Comparison of ENCODE assay signal across 1 cellular context in the genomic region with DNA sequence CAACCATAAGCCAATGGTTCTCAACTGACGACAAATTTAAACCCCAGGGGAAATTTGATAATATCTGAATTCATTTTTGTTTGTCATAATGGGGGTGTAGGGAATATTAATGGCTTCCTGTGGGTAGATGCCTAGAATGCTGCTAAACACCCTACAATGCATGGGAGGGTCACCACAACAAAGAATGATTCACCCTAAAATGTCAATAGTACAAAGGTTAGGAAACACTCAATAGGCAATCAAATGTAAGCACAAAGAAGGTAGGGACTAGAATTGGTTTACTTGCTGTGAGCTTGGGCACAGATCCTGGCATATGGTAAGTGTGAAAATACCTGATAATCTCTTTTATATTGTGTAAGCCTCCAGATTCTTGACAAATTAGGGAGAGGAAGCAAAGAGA.
TF ChIP-seq lines count a peak whose summit lies in the region.

No MANE protein-coding gene starts in this region.

TF ChIP-seq in HepG2, 621 proteins besides CTCF, POLR2A, EP300 and RAD21 (continued from another document and continues in another):
- TF ChIP-seq ZNF773 (CRISPR knock-in tag; IDR thresholded peaks at IDR 0.05; ENCODE audit: borderline replicate concordance): no peak
- no peak for TF ChIP-seq ZSCAN20 (CRISPR knock-in tag; IDR thresholded peaks at IDR 0.05; ENCODE audit: borderline replicate concordance)
- no peak for TF ChIP-seq ZNF577 (CRISPR knock-in tag; IDR thresholded peaks at IDR 0.05; ENCODE audit: borderline replicate concordance, low read depth)
- TF ChIP-seq KLF13 (CRISPR knock-in tag; IDR thresholded peaks at IDR 0.05): no peak
- no peak for TF ChIP-seq RAD51 (IDR thresholded peaks at IDR 0.05; ENCODE audit: borderline replicate concordance)
- no peak for TF ChIP-seq ZNF263 (CRISPR knock-in tag; IDR thresholded peaks at IDR 0.05)
- TF ChIP-seq FOXA1 (IDR thresholded peaks at IDR 0.05): peak; percentile 45; the same call in 1 of the 2 replicates
- TF ChIP-seq FOXA1 (CRISPR knock-in tag; IDR thresholded peaks at IDR 0.05): 0 out of 2 replicates have a peak, but pooled peaks have one; percentile 37
- no peak for TF ChIP-seq ZFAT (CRISPR knock-in tag; conservative IDR thresholded peaks at IDR 0.05)
- no peak for TF ChIP-seq RBM39 (IDR thresholded peaks at IDR 0.05; ENCODE audit: low read depth, low read length, poor library complexity, severe bottlenecking)
- no peak for TF ChIP-seq ZNF20 (CRISPR knock-in tag; IDR thresholded peaks at IDR 0.05)
- no peak for TF ChIP-seq ZNF331 (CRISPR knock-in tag; IDR thresholded peaks at IDR 0.05)
- TF ChIP-seq, protein P1, sequence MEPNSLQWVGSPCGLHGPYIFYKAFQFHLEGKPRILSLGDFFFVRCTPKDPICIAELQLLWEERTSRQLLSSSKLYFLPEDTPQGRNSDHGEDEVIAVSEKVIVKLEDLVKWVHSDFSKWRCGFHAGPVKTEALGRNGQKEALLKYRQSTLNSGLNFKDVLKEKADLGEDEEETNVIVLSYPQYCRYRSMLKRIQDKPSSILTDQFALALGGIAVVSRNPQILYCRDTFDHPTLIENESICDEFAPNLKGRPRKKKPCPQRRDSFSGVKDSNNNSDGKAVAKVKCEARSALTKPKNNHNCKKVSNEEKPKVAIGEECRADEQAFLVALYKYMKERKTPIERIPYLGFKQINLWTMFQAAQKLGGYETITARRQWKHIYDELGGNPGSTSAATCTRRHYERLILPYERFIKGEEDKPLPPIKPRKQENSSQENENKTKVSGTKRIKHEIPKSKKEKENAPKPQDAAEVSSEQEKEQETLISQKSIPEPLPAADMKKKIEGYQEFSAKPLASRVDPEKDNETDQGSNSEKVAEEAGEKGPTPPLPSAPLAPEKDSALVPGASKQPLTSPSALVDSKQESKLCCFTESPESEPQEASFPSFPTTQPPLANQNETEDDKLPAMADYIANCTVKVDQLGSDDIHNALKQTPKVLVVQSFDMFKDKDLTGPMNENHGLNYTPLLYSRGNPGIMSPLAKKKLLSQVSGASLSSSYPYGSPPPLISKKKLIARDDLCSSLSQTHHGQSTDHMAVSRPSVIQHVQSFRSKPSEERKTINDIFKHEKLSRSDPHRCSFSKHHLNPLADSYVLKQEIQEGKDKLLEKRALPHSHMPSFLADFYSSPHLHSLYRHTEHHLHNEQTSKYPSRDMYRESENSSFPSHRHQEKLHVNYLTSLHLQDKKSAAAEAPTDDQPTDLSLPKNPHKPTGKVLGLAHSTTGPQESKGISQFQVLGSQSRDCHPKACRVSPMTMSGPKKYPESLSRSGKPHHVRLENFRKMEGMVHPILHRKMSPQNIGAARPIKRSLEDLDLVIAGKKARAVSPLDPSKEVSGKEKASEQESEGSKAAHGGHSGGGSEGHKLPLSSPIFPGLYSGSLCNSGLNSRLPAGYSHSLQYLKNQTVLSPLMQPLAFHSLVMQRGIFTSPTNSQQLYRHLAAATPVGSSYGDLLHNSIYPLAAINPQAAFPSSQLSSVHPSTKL (CRISPR knock-in tag; IDR thresholded peaks at IDR 0.05): peak; percentile 93
- no peak for TF ChIP-seq ZNF614 (CRISPR knock-in tag; IDR thresholded peaks at IDR 0.05; ENCODE audit: borderline replicate concordance)
- TF ChIP-seq, protein P2, sequence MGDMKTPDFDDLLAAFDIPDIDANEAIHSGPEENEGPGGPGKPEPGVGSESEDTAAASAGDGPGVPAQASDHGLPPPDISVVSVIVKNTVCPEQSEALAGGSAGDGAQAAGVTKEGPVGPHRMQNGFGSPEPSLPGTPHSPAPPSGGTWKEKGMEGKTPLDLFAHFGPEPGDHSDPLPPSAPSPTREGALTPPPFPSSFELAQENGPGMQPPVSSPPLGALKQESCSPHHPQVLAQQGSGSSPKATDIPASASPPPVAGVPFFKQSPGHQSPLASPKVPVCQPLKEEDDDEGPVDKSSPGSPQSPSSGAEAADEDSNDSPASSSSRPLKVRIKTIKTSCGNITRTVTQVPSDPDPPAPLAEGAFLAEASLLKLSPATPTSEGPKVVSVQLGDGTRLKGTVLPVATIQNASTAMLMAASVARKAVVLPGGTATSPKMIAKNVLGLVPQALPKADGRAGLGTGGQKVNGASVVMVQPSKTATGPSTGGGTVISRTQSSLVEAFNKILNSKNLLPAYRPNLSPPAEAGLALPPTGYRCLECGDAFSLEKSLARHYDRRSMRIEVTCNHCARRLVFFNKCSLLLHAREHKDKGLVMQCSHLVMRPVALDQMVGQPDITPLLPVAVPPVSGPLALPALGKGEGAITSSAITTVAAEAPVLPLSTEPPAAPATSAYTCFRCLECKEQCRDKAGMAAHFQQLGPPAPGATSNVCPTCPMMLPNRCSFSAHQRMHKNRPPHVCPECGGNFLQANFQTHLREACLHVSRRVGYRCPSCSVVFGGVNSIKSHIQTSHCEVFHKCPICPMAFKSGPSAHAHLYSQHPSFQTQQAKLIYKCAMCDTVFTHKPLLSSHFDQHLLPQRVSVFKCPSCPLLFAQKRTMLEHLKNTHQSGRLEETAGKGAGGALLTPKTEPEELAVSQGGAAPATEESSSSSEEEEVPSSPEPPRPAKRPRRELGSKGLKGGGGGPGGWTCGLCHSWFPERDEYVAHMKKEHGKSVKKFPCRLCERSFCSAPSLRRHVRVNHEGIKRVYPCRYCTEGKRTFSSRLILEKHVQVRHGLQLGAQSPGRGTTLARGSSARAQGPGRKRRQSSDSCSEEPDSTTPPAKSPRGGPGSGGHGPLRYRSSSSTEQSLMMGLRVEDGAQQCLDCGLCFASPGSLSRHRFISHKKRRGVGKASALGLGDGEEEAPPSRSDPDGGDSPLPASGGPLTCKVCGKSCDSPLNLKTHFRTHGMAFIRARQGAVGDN (CRISPR knock-in tag; IDR thresholded peaks at IDR 0.05): no peak
- 0 out of 2 replicates have a peak, but pooled peaks have one; percentile 9 for TF ChIP-seq CEBPG (CRISPR knock-in tag; IDR thresholded peaks at IDR 0.05)
- TF ChIP-seq KAT8 (CRISPR knock-in tag; IDR thresholded peaks at IDR 0.05): no peak
- TF ChIP-seq ZNF615 (CRISPR knock-in tag; IDR thresholded peaks at IDR 0.05; ENCODE audit: borderline replicate concordance): no peak
- TF ChIP-seq ZNF337 (CRISPR knock-in tag; IDR thresholded peaks at IDR 0.05; ENCODE audit: borderline replicate concordance, low read depth): no peak
- TF ChIP-seq, protein P3, sequence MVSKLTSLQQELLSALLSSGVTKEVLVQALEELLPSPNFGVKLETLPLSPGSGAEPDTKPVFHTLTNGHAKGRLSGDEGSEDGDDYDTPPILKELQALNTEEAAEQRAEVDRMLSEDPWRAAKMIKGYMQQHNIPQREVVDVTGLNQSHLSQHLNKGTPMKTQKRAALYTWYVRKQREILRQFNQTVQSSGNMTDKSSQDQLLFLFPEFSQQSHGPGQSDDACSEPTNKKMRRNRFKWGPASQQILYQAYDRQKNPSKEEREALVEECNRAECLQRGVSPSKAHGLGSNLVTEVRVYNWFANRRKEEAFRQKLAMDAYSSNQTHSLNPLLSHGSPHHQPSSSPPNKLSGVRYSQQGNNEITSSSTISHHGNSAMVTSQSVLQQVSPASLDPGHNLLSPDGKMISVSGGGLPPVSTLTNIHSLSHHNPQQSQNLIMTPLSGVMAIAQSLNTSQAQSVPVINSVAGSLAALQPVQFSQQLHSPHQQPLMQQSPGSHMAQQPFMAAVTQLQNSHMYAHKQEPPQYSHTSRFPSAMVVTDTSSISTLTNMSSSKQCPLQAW (CRISPR knock-in tag; IDR thresholded peaks at IDR 0.05): no peak
- TF ChIP-seq HNRNPK (IDR thresholded peaks at IDR 0.05; ENCODE audit: low read depth, low read length, poor library complexity, severe bottlenecking): no peak
- no peak for TF ChIP-seq GFI1 (CRISPR knock-in tag; IDR thresholded peaks at IDR 0.05; ENCODE audit: borderline replicate concordance)
- TF ChIP-seq ZNF792 (CRISPR knock-in tag; IDR thresholded peaks at IDR 0.05): no peak
- no peak for TF ChIP-seq ZNF777 (CRISPR knock-in tag; IDR thresholded peaks at IDR 0.05)
- TF ChIP-seq DNMT3B (CRISPR knock-in tag; conservative IDR thresholded peaks at IDR 0.05): no peak
- no peak for TF ChIP-seq PHF21A (CRISPR knock-in tag; IDR thresholded peaks at IDR 0.05)
- no peak for TF ChIP-seq ZNF598 (CRISPR knock-in tag; IDR thresholded peaks at IDR 0.05; ENCODE audit: borderline replicate concordance)
- TF ChIP-seq IRF2 (CRISPR knock-in tag; IDR thresholded peaks at IDR 0.05): no peak
- TF ChIP-seq STAT5B (CRISPR knock-in tag; IDR thresholded peaks at IDR 0.05): no peak
- TF ChIP-seq, protein P4, sequence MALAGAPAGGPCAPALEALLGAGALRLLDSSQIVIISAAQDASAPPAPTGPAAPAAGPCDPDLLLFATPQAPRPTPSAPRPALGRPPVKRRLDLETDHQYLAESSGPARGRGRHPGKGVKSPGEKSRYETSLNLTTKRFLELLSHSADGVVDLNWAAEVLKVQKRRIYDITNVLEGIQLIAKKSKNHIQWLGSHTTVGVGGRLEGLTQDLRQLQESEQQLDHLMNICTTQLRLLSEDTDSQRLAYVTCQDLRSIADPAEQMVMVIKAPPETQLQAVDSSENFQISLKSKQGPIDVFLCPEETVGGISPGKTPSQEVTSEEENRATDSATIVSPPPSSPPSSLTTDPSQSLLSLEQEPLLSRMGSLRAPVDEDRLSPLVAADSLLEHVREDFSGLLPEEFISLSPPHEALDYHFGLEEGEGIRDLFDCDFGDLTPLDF (CRISPR knock-in tag; IDR thresholded peaks at IDR 0.05): no peak
- no peak for TF ChIP-seq ELF1 (CRISPR knock-in tag; IDR thresholded peaks at IDR 0.05)
- TF ChIP-seq NFKB2 (CRISPR knock-in tag; IDR thresholded peaks at IDR 0.05; ENCODE audit: borderline replicate concordance): no peak
- no peak for TF ChIP-seq ZNF274 (CRISPR knock-in tag; IDR thresholded peaks at IDR 0.05)
- no peak for TF ChIP-seq ZFP37 (CRISPR knock-in tag; IDR thresholded peaks at IDR 0.05; ENCODE audit: borderline replicate concordance)
- TF ChIP-seq, protein P5, sequence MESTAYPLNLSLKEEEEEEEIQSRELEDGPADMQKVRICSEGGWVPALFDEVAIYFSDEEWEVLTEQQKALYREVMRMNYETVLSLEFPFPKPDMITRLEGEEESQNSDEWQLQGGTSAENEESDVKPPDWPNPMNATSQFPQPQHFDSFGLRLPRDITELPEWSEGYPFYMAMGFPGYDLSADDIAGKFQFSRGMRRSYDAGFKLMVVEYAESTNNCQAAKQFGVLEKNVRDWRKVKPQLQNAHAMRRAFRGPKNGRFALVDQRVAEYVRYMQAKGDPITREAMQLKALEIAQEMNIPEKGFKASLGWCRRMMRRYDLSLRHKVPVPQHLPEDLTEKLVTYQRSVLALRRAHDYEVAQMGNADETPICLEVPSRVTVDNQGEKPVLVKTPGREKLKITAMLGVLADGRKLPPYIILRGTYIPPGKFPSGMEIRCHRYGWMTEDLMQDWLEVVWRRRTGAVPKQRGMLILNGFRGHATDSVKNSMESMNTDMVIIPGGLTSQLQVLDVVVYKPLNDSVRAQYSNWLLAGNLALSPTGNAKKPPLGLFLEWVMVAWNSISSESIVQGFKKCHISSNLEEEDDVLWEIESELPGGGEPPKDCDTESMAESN (CRISPR knock-in tag; conservative IDR thresholded peaks at IDR 0.05): no peak
- TF ChIP-seq, protein P6, sequence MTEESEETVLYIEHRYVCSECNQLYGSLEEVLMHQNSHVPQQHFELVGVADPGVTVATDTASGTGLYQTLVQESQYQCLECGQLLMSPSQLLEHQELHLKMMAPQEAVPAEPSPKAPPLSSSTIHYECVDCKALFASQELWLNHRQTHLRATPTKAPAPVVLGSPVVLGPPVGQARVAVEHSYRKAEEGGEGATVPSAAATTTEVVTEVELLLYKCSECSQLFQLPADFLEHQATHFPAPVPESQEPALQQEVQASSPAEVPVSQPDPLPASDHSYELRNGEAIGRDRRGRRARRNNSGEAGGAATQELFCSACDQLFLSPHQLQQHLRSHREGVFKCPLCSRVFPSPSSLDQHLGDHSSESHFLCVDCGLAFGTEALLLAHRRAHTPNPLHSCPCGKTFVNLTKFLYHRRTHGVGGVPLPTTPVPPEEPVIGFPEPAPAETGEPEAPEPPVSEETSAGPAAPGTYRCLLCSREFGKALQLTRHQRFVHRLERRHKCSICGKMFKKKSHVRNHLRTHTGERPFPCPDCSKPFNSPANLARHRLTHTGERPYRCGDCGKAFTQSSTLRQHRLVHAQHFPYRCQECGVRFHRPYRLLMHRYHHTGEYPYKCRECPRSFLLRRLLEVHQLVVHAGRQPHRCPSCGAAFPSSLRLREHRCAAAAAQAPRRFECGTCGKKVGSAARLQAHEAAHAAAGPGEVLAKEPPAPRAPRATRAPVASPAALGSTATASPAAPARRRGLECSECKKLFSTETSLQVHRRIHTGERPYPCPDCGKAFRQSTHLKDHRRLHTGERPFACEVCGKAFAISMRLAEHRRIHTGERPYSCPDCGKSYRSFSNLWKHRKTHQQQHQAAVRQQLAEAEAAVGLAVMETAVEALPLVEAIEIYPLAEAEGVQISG (CRISPR knock-in tag; IDR thresholded peaks at IDR 0.05): no peak
- TF ChIP-seq, protein P7, sequence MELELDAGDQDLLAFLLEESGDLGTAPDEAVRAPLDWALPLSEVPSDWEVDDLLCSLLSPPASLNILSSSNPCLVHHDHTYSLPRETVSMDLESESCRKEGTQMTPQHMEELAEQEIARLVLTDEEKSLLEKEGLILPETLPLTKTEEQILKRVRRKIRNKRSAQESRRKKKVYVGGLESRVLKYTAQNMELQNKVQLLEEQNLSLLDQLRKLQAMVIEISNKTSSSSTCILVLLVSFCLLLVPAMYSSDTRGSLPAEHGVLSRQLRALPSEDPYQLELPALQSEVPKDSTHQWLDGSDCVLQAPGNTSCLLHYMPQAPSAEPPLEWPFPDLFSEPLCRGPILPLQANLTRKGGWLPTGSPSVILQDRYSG (CRISPR knock-in tag; IDR thresholded peaks at IDR 0.05): no peak
- no peak for TF ChIP-seq ZFP90 (CRISPR knock-in tag; IDR thresholded peaks at IDR 0.05; ENCODE audit: borderline replicate concordance)
- TF ChIP-seq ZNF7 (CRISPR knock-in tag; IDR thresholded peaks at IDR 0.05): no peak
- TF ChIP-seq ZNF672 (CRISPR knock-in tag; IDR thresholded peaks at IDR 0.05): no peak
- TF ChIP-seq ZNF446 (CRISPR knock-in tag; IDR thresholded peaks at IDR 0.05): no peak
- TF ChIP-seq NFIC (IDR thresholded peaks at IDR 0.05; ENCODE audit: low read length): no peak; the same call in 1 of the 2 replicates
- no peak for TF ChIP-seq ZC3H4 (CRISPR knock-in tag; IDR thresholded peaks at IDR 0.05; ENCODE audit: borderline replicate concordance)
- TF ChIP-seq ZNF326 (CRISPR knock-in tag; IDR thresholded peaks at IDR 0.05; ENCODE audit: borderline replicate concordance): no peak
- TF ChIP-seq ZNF761 (CRISPR knock-in tag; conservative IDR thresholded peaks at IDR 0.05): no peak
- TF ChIP-seq MTA3 (CRISPR knock-in tag; IDR thresholded peaks at IDR 0.05): no peak
- TF ChIP-seq, protein P8, sequence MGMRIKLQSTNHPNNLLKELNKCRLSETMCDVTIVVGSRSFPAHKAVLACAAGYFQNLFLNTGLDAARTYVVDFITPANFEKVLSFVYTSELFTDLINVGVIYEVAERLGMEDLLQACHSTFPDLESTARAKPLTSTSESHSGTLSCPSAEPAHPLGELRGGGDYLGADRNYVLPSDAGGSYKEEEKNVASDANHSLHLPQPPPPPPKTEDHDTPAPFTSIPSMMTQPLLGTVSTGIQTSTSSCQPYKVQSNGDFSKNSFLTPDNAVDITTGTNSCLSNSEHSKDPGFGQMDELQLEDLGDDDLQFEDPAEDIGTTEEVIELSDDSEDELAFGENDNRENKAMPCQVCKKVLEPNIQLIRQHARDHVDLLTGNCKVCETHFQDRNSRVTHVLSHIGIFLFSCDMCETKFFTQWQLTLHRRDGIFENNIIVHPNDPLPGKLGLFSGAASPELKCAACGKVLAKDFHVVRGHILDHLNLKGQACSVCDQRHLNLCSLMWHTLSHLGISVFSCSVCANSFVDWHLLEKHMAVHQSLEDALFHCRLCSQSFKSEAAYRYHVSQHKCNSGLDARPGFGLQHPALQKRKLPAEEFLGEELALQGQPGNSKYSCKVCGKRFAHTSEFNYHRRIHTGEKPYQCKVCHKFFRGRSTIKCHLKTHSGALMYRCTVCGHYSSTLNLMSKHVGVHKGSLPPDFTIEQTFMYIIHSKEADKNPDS (CRISPR knock-in tag; IDR thresholded peaks at IDR 0.05): no peak
- TF ChIP-seq ZNF775 (CRISPR knock-in tag; IDR thresholded peaks at IDR 0.05; ENCODE audit: borderline replicate concordance): no peak
